ENCODE assay signal across 8 cellular contexts in genomic region chr10:110865184-110865803, GRCh38. TPM values are rescaled to one million over a fixed set of nuclear protein-coding genes. Genes with fewer than 3 reads are reported as not detected.
DNase-seq lines count a peak whose midpoint lies in the region; ATAC-seq, FAIRE-seq and TF ChIP-seq lines count a peak whose summit lies in the region.

No MANE protein-coding gene starts in this region.

- FAIRE-seq in GM19239 (lab: Jason Lieb, UNC), result peak; percentile 80
- FAIRE-seq in kidney (lab: Jason Lieb, UNC), result no peak

- in situ Hi-C loops in GM13977 (cut with MboI; ENCODE audit: low pct_unique_long_range_greater_than_20kb, low sequenced_read_pairs, unreplicated experiment), result no loop called here

- TF ChIP-seq CTCF in GM13977 (IDR thresholded peaks at IDR 0.05; ENCODE audit: extremely low read depth, insufficient read depth, missing control alignments) (no peak), kidney (IDR thresholded peaks at IDR 0.05; ENCODE audit: borderline replicate concordance, extremely low read depth, insufficient read depth) (no peak)

- DNase-seq in GM19239 (ENCODE audit: insufficient read length, low spot score) (no peak), SK-N-MC (ENCODE audit: low read depth, low spot score) (no peak), fibroblast of the conjunctiva (ENCODE audit: low read depth) (peak; percentile 70), skeletal muscle cell (ENCODE audit: low read depth) (peak; percentile 67), GM13977 (ENCODE audit: low spot score) (no peak), activated gamma-delta T cell treated with Interleukin-2 at 50 U/mL for 16 hours (no peak), kidney (no peak)

- peaks cover 0 to 2% of the 10 kb centered on the region in 2 donors for H3K4me1 ChIP-seq in kidney (ENCODE audit: control insufficient read depth in 1 of 2, insufficient read depth in 1 of 2, low read depth in 1 of 2, low read length in 2 of 2)

- H3K9ac ChIP-seq in SK-N-MC (ENCODE audit: insufficient read length) (no peak overlapping the region), kidney (ENCODE audit: low read length in 2 of 2) (no peak overlapping the region)

- peak overlapping the region; percentile 77; the same call in 1 of the 2 replicates for H3K27ac ChIP-seq in SK-N-MC
- peak overlapping the region in 1 of 2 donors; percentile 1 for H3K27ac ChIP-seq in kidney (ENCODE audit: low read depth in 2 of 2, low read length in 2 of 2)

- no peak for ATAC-seq in HG03442 (IDR thresholded peaks at IDR 0.05; ENCODE audit: unreplicated experiment)

- intact Hi-C loops in kidney (cut with DNase I), result no loop called here

- H3K36me3 ChIP-seq in SK-N-MC (ENCODE audit: insufficient read depth, low read length) (no peaks in the 10 kb centered on the region), kidney (ENCODE audit: control insufficient read depth in 1 of 2, insufficient read depth in 2 of 2, low read length in 2 of 2) (no peaks in the 10 kb centered on the region)

- H3K9me3 ChIP-seq in SK-N-MC (ENCODE audit: low read depth, low read length), result no peaks in the 10 kb centered on the region
- no peaks in the 10 kb centered on the region for H3K9me3 ChIP-seq in kidney (ENCODE audit: control insufficient read depth in 1 of 2, low read length in 2 of 2)

- H3K4me3 ChIP-seq in SK-N-MC, result no peak overlapping the region
- no peak overlapping the region for H3K4me3 ChIP-seq in skeletal muscle cell (ENCODE audit: low read depth, low read length)
- no peak overlapping the region for H3K4me3 ChIP-seq in kidney (ENCODE audit: low read length in 2 of 2)

RNA-seq across cellular contexts. Expression of gene PDCD4, which starts 6.4 kb away (rescaled TPM):
- 75.9 TPM for total RNA-seq in kidney
- 57.7 TPM for polyA plus RNA-seq in kidney (ENCODE audit: insufficient read depth, low read depth, low replicate concordance)

RNA-seq across cellular contexts. Expression of gene BBIP1, which starts 53.7 kb away (rescaled TPM):
- total RNA-seq in kidney, result 34.8 TPM
- polyA plus RNA-seq in kidney (ENCODE audit: insufficient read depth, low read depth, low replicate concordance), result 36.1 TPM

RNA-seq across cellular contexts. Expression of gene SHOC2, which starts 54.1 kb away (rescaled TPM):
- 66.8 TPM for total RNA-seq in kidney
- polyA plus RNA-seq in kidney (ENCODE audit: insufficient read depth, low read depth, low replicate concordance), result 18.0 TPM

Comparison
In these comparisons a context has a peak if more than half of its experiments do, and no peak if none do; other contexts are left out.
1. DNase-seq: peak in fibroblast of the conjunctiva (single experiment) and skeletal muscle cell (single experiment); none in GM19239 (single experiment), SK-N-MC (single experiment), GM13977 (single experiment), activated gamma-delta T cell treated with Interleukin-2 at 50 U/mL for 16 hours (single experiment) and kidney (single experiment).